In the genomic region with DNA sequence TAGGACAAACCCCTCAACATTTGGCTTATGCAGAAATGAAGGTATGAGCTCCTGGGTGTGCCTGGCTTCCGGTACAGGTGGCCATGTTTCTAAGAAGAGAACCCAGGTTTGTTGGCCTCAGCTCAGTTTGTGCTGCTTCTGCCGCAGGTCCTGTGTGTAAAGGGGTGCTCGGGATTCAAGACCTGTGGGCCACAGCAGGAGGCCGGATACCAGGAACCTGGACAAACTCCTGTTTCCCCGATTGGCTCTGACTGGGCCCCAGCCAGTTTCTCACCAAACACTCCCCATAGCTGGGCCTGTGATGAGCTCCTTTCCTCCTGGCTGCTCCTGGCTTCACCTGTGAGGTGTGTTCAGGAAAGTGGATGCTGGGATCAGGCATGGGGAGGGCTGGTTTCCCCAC, we compare ENCODE assay signal across 8 cellular contexts.
"Had no signal": no experiment of that assay in that cellular context is flagged by ENCODE, and none has a peak within 500 bp of the region (broad histone marks: within the 10 kb centered on the region; RNA-seq: fewer than 3 reads in every experiment).

No MANE protein-coding gene starts in this region.

- H3K27ac ChIP-seq: HL-60 had no signal

- H3K27ac Mint-ChIP-seq: H9 had no signal

- H3K9me3 Mint-ChIP-seq: GM23338, H9 had no signal

- H3K4me3 ChIP-seq: GM23338, K562 had no signal

- ATAC-seq: GM23338, HepG2, K562 had no signal

- H3K4me3 Mint-ChIP-seq: GM23338, H9 had no signal

- DNase-seq: H9, HCEC 1CT, IMR-90, KG1 had no signal
